ENCODE assay signal across 7 cellular contexts in the genomic region with DNA sequence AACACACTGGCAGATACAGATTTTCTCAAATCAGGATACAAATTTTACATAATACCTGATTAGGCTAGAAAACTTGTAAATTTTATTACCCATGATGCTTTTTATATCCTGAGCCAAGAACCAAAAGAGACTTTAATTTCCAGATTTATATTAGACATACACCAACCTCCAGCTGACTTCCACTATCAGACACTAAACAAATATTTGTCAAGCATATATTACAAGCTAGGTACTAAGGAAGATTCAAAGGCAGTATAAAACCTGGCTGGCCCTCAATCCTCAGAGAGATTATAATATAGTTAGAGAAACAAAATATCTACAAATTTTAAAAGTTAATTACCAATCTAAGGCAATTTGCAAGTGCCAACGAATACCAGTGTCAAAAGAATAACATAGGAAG.
"Had no signal": no experiment of that assay in that cellular context is flagged by ENCODE, and none has a peak within 500 bp of the region (broad histone marks: within the 10 kb centered on the region; RNA-seq: fewer than 3 reads in every experiment).

No MANE protein-coding gene starts in this region.

- FAIRE-seq: H1, H54, HTR-8/SVneo had no signal

- DNase-seq: H9, HCEC 1CT, IMR-90 had no signal

- H2AFZ ChIP-seq: GM23338 had no signal

- H3K4me3 ChIP-seq: GM23338 had no signal

- H3K4me3 Mint-ChIP-seq: H9 had no signal

- ATAC-seq: GM23338 had no signal

- H3K9me3 Mint-ChIP-seq: GM23338 had no signal

- H3K27ac Mint-ChIP-seq: GM23338 had no signal
